8 cellular contexts compared by ENCODE assay signal in the genomic region with DNA sequence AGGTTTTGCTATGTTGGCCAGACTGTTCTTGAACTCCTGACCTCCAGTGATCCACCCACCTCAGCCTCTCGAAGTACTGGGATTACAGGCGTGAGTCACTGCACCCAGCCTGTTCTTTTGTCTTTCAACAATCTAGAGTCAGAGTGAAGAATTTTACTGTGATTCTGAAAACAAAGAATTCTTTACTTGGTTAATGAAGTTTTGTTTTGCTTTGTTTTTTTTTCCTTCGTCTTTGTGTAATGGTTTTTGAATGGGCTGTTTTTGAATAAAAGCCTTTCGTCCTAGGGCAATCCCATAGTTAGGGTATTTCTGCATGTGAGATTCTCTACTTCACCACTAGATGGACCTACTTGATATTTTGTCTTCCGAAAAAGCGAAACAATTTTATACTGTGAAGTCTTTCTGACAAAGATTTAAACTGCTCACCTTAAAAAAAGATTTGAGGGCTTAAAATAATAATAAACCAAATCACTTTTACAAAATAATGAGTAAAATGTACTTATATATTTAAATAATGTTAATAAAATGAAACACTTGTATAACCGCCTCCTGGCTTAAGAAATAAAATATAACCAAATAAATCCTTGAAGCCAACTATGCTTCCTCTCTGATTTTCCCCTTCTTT. TPM values are rescaled to one million over a fixed set of nuclear protein-coding genes. Genes with fewer than 3 reads are reported as not detected.
DNase-seq lines count a peak whose midpoint lies in the region; ATAC-seq, FAIRE-seq and TF ChIP-seq lines count a peak whose summit lies in the region.

No MANE protein-coding gene starts in this region.

- no peak overlapping the region for H3K27ac Mint-ChIP-seq in T-helper 17 cell
- H3K27ac Mint-ChIP-seq in activated T-helper 1 cell treated with anti-CD3 and anti-CD28 coated beads, Interleukin-12 subunit alpha, Interleukin-12 subunit beta, Interleukin-2, Interleukin-4 antibody, amounts not matched to agents 30 ng/mL and 10 ng/mL and 1 ng/mL, durations not matched to agents 14 hours and 24 hours and 36 hours: no peak overlapping the region

- ATAC-seq in A549 (peak in 1 of 2 experiments; percentile 60; a peak in 2 of 6 replicates), T-helper 17 cell (peak; percentile 80), HG02623 (IDR thresholded peaks at IDR 0.05; ENCODE audit: unreplicated experiment) (no peak)

- no peak for TF ChIP-seq POLR2A in A549 (IDR thresholded peaks at IDR 0.05; ENCODE audit: low read length)

- CTCF ChIA-PET in A549 (lab: Yijun Ruan, JAX): interaction anchor here (0.9 to 1.7 kb wide), 2 partner anchors 342 to 343 kb away, joined by 7 to 11 read pairs; no protein-coding TSS in a partner anchor

- 27% methylated on average over 7 of the region's 7 CpGs for WGBS in A549 (ENCODE audit: missing lambda C conversion rate)

- no peaks in the 10 kb centered on the region for H3K4me1 ChIP-seq in A549

- H3K4me2 ChIP-seq in A549: peak overlapping the region; percentile 28; the same call in 2 of the 3 replicates

- peaks cover 2% of the 10 kb centered on the region for H3K4me1 Mint-ChIP-seq in T-helper 17 cell
- H3K4me1 Mint-ChIP-seq in activated T-helper 1 cell treated with anti-CD3 and anti-CD28 coated beads, Interleukin-12 subunit alpha, Interleukin-12 subunit beta, Interleukin-2, Interleukin-4 antibody, amounts not matched to agents 30 ng/mL and 10 ng/mL and 1 ng/mL, durations not matched to agents 14 hours and 24 hours and 36 hours (ENCODE audit: low read depth): no peaks in the 10 kb centered on the region

- no peak overlapping the region for H3K27ac ChIP-seq in A549

- peaks cover 11% of the 10 kb centered on the region for H3K27me3 Mint-ChIP-seq in T-helper 17 cell
- H3K27me3 Mint-ChIP-seq in activated T-helper 1 cell treated with anti-CD3 and anti-CD28 coated beads, Interleukin-12 subunit alpha, Interleukin-12 subunit beta, Interleukin-2, Interleukin-4 antibody, amounts not matched to agents 30 ng/mL and 10 ng/mL and 1 ng/mL, durations not matched to agents 14 hours and 24 hours and 36 hours (ENCODE audit: insufficient read depth): peaks cover 5% of the 10 kb centered on the region

- peak; percentile 36 to 39; a peak in 4 of 5 replicates for TF ChIP-seq RAD21 in A549 (conservative IDR thresholded peaks at IDR 0.05 in 1 of 2, IDR thresholded peaks at IDR 0.05 in 1 of 2)

- intact Hi-C loops in activated T-helper 1 cell treated with anti-CD3 and anti-CD28 coated beads, Interleukin-12 subunit alpha, Interleukin-12 subunit beta, Interleukin-2, Interleukin-4 antibody, amounts not matched to agents 30 ng/mL and 10 ng/mL and 1 ng/mL, durations not matched to agents 14 hours and 24 hours and 36 hours (cut with micrococcal nuclease): loop anchor here (1.0 to 2.0 kb wide), 3 partner anchors 44 to 342 kb away; a partner anchor contains a TSS

- no peaks in the 10 kb centered on the region for H3K36me3 Mint-ChIP-seq in T-helper 17 cell (ENCODE audit: low read depth)
- H3K36me3 Mint-ChIP-seq in activated T-helper 1 cell treated with anti-CD3 and anti-CD28 coated beads, Interleukin-12 subunit alpha, Interleukin-12 subunit beta, Interleukin-2, Interleukin-4 antibody, amounts not matched to agents 30 ng/mL and 10 ng/mL and 1 ng/mL, durations not matched to agents 14 hours and 24 hours and 36 hours (ENCODE audit: low read depth): no peaks in the 10 kb centered on the region

- DNase-seq in A549 (ENCODE audit: low read depth in 1 of 2, low spot score in 1 of 2) (peak; percentile 9 to 31), LNCaP clone FGC (ENCODE audit: low read depth) (peak; percentile 13), T-helper 17 cell (no peak), foreskin fibroblast (peak; percentile 29 to 60), pons (ENCODE audit: low spot score) (peak; percentile 67)
- no peak for DNase-seq in activated T-helper 1 cell treated with anti-CD3 and anti-CD28 coated beads, Interleukin-12 subunit alpha, Interleukin-12 subunit beta, Interleukin-2, Interleukin-4 antibody, amounts not matched to agents 30 ng/mL and 10 ng/mL and 1 ng/mL, durations not matched to agents 14 hours and 24 hours and 36 hours (ENCODE audit: low spot score)

- TF ChIP-seq EP300 in A549 (IDR thresholded peaks at IDR 0.05): no peak

- H3K4me3 Mint-ChIP-seq in T-helper 17 cell: no peak overlapping the region
- no peak overlapping the region for H3K4me3 Mint-ChIP-seq in activated T-helper 1 cell treated with anti-CD3 and anti-CD28 coated beads, Interleukin-12 subunit alpha, Interleukin-12 subunit beta, Interleukin-2, Interleukin-4 antibody, amounts not matched to agents 30 ng/mL and 10 ng/mL and 1 ng/mL, durations not matched to agents 14 hours and 24 hours and 36 hours

- H3K9me3 ChIP-seq in A549 (no peaks in the 10 kb centered on the region), T-helper 17 cell (ENCODE audit: control insufficient read depth, low read length, poor library complexity, severe bottlenecking) (no peaks in the 10 kb centered on the region)

- H3K9me3 Mint-ChIP-seq in activated T-helper 1 cell treated with anti-CD3 and anti-CD28 coated beads, Interleukin-12 subunit alpha, Interleukin-12 subunit beta, Interleukin-2, Interleukin-4 antibody, amounts not matched to agents 30 ng/mL and 10 ng/mL and 1 ng/mL, durations not matched to agents 14 hours and 24 hours and 36 hours: no peaks in the 10 kb centered on the region

- TF ChIP-seq CTCF in A549 (IDR thresholded peaks at IDR 0.05) (peak; percentile 56), LNCaP clone FGC (IDR thresholded peaks at IDR 0.05; ENCODE audit: control insufficient read depth, extremely low read depth, insufficient read depth) (peak; percentile 64), foreskin fibroblast (IDR thresholded peaks at IDR 0.05; ENCODE audit: low read depth, low read length) (peak; percentile 73)

- FAIRE-seq in A549 (lab: Jason Lieb, UNC) (no peak), G401.6 (lab: Jason Lieb, UNC) (peak; percentile 94)

- no peak overlapping the region for H3K4me3 ChIP-seq in A549
- H3K4me3 ChIP-seq in LNCaP clone FGC (ENCODE audit: low read depth, low read length): no peak overlapping the region
- H3K4me3 ChIP-seq in foreskin fibroblast (ENCODE audit: low read depth in 1 of 2, low read length in 2 of 2): no peak overlapping the region

- POLR2A ChIA-PET in A549 (lab: Yijun Ruan, JAX): no interaction called here

TF ChIP-seq in A549, 52 proteins besides CTCF, POLR2A, EP300 and RAD21:
- TF ChIP-seq FOXS1 (CRISPR knock-in tag; IDR thresholded peaks at IDR 0.05): no peak
- TF ChIP-seq SMC3 (IDR thresholded peaks at IDR 0.05): peak; percentile 57

RNA-seq across cellular contexts. Expression of a gene that starts 43.4 kb away (rescaled TPM):
- polyA plus RNA-seq in A549 (2011; rRNA removed) (28.1 and 47.4 TPM in 2 replicates), A549 (2017; fragmentation: RNase III; extraction: RNeasy Plus Mini Kit Qiagen cat#74134 plus additional on column Dnase treatment) (13.1 to 18.1 TPM (median 17.2 TPM) in 3 replicates)
- polyA plus RNA-seq in A549 (2012; cell fraction: cytosol; rRNA removed): 6.7 and 6.9 TPM in 2 replicates
- polyA plus RNA-seq in A549 (2012; cell fraction: nucleus; rRNA removed): 3.7 and 4.7 TPM in 2 replicates
- polyA minus RNA-seq in A549 (2011; rRNA and poly(A)+ RNA removed): 10.2 and 20.1 TPM in 2 replicates
- total RNA-seq in T-helper 17 cell: 10 to 100 TPM; 24.7 to 29.7 TPM
- total RNA-seq in activated T-helper 1 cell treated with anti-CD3 and anti-CD28 coated beads, Interleukin-12 subunit alpha, Interleukin-12 subunit beta, Interleukin-2, Interleukin-4 antibody, amounts not matched to agents 30 ng/mL and 10 ng/mL and 1 ng/mL, durations not matched to agents 14 hours and 24 hours and 36 hours: 21.9 and 26.3 TPM in 2 replicates

Comparison
In these comparisons a context has a peak if more than half of its experiments do, and no peak if none do; other contexts are left out.
1. DNase-seq: peak in A549 (2 of 2), LNCaP clone FGC (single experiment), foreskin fibroblast (2 of 2) and pons (single experiment); none in T-helper 17 cell (0 of 3) and activated T-helper 1 cell treated with anti-CD3 and anti-CD28 coated beads, Interleukin-12 subunit alpha, Interleukin-12 subunit beta, Interleukin-2, Interleukin-4 antibody, amounts not matched to agents 30 ng/mL and 10 ng/mL and 1 ng/mL, durations not matched to agents 14 hours and 24 hours and 36 hours (single experiment).
2. Peak in every context shown above with its lines, with median percentiles within 50 percentile points of each other: CTCF ChIP-seq.